In genomic region chr12:109949089-109949488, GRCh38 we compare ENCODE assay signal across 10 cellular contexts. TPM values are rescaled to one million over a fixed set of nuclear protein-coding genes. Genes with fewer than 3 reads are reported as not detected.
A peak's percentile ranks its signal among the peaks of the same experiment; 100 is the strongest.
DNase-seq lines count a peak whose midpoint lies in the region; ATAC-seq lines count a peak whose summit lies in the region.
"Had no signal": no experiment of that assay in that cellular context is flagged by ENCODE, and none has a peak within 500 bp of the region (broad histone marks: within the 10 kb centered on the region; RNA-seq: fewer than 3 reads in every experiment).

No MANE protein-coding gene starts in this region.

- ATAC-seq in Right ventricle myocardium superior (ENCODE audit: poor library complexity) (peak; percentile 68), GM21529 (IDR thresholded peaks at IDR 0.05; ENCODE audit: unreplicated experiment) (no peak)

- H2AFZ ChIP-seq in trophoblast cell (ENCODE audit: insufficient read depth, low read length, poor library complexity) = no peak overlapping the region
- no peak overlapping the region for H2AFZ ChIP-seq in Karpas-422 (ENCODE audit: low read length)

- no peaks in the 10 kb centered on the region for H3K27me3 ChIP-seq in trophoblast cell (ENCODE audit: insufficient read depth, low read length)
- H3K27me3 ChIP-seq in Karpas-422 (ENCODE audit: low read length) = no peaks in the 10 kb centered on the region

- H2AK5ac ChIP-seq in trophoblast cell (ENCODE audit: low read length) = no peak overlapping the region

- DNase-seq in COLO829 (ENCODE audit: low spot score) (peak; percentile 41), SK-N-MC (ENCODE audit: low read depth, low spot score) (no peak), Right ventricle myocardium superior (no peak), trophoblast cell (peak; percentile 56 to 78), Karpas-422 (no peak), HT-29 (ENCODE audit: low spot score) (no peak), NAMALWA (ENCODE audit: low spot score) (no peak)
- DNase-seq: DND-41, NCI-H146 had no signal

- H4K12ac ChIP-seq in trophoblast cell (ENCODE audit: low read depth, low read length) = no peak overlapping the region

- H2BK5ac ChIP-seq in trophoblast cell (ENCODE audit: low read depth, low read length, poor library complexity) = no peak overlapping the region

- H3K4ac ChIP-seq in trophoblast cell (ENCODE audit: low read depth, low read length) = no peak overlapping the region

- H3K79me2 ChIP-seq in trophoblast cell (ENCODE audit: control insufficient read depth, insufficient read depth, low read length, poor library complexity) (no peaks in the 10 kb centered on the region), Karpas-422 (ENCODE audit: low read length) (peaks cover 16% of the 10 kb centered on the region)

- H3K9me3 ChIP-seq in SK-N-MC (ENCODE audit: low read depth, low read length) = no peaks in the 10 kb centered on the region
- peaks cover 1% of the 10 kb centered on the region for H3K9me3 ChIP-seq in trophoblast cell (ENCODE audit: insufficient read depth, low read depth, low read length)
- no peaks in the 10 kb centered on the region for H3K9me3 ChIP-seq in Karpas-422 (ENCODE audit: low read length)

- H4K8ac ChIP-seq in trophoblast cell (ENCODE audit: low read depth, low read length) = no peak overlapping the region

- H4K91ac ChIP-seq in trophoblast cell (ENCODE audit: low read depth, low read length) = no peak overlapping the region

- H3K4me1 ChIP-seq in trophoblast cell (ENCODE audit: control insufficient read depth in 1 of 2, insufficient read depth in 2 of 2, low read length in 2 of 2) = peaks cover 0 to 5% of the 10 kb centered on the region in 2 experiments
- H3K4me1 ChIP-seq in Karpas-422 (ENCODE audit: low read length) = peaks cover 14% of the 10 kb centered on the region

- intact Hi-C loops in Right ventricle myocardium superior (cut with DNase I) = no loop called here

- no peak overlapping the region for H2BK120ac ChIP-seq in trophoblast cell (ENCODE audit: insufficient read depth, low read length, poor library complexity)

- no peak overlapping the region for H3K4me3 ChIP-seq in SK-N-MC
- no peak overlapping the region for H3K4me3 ChIP-seq in trophoblast cell (ENCODE audit: low read depth, low read length)
- no peak overlapping the region for H3K4me3 ChIP-seq in Karpas-422 (ENCODE audit: low read length)

- no peak overlapping the region for H3K14ac ChIP-seq in trophoblast cell (ENCODE audit: low read length)

- H3K36me3 ChIP-seq in SK-N-MC (ENCODE audit: insufficient read depth, low read length) (peaks cover 35% of the 10 kb centered on the region), trophoblast cell (ENCODE audit: control insufficient read depth in 1 of 2, insufficient read depth in 2 of 2, low read length in 2 of 2) (peaks cover 25 to 38% of the 10 kb centered on the region in 2 experiments), Karpas-422 (ENCODE audit: insufficient read depth, low read length) (peaks cover 70% of the 10 kb centered on the region; the same call in 1 of the 2 replicates)

- H3K18ac ChIP-seq in trophoblast cell (ENCODE audit: low read length) = no peak overlapping the region

- H4K20me1 ChIP-seq in Karpas-422 (ENCODE audit: insufficient read depth, low read depth, low read length) = no peaks in the 10 kb centered on the region

- H3K23ac ChIP-seq in trophoblast cell (ENCODE audit: low read length) = no peak overlapping the region

- H3K9me2 ChIP-seq in Karpas-422 (replicated peaks; ENCODE audit: insufficient read depth, low read length) = no peaks in the 10 kb centered on the region

- H3K27ac ChIP-seq in SK-N-MC (peak overlapping the region; percentile 16; the same call in 1 of the 2 replicates), trophoblast cell (ENCODE audit: low read depth, low read length) (no peak overlapping the region), Karpas-422 (ENCODE audit: low read length) (no peak overlapping the region)

- H3K9ac ChIP-seq in SK-N-MC (ENCODE audit: insufficient read length) = no peak overlapping the region
- no peak overlapping the region for H3K9ac ChIP-seq in trophoblast cell (ENCODE audit: low read length)
- H3K9ac ChIP-seq in Karpas-422 (ENCODE audit: low read length) = no peak overlapping the region

- WGBS in trophoblast cell (ENCODE audit: extremely low coverage, insufficient coverage, insufficient read length) = no CpG with 5 or more reads among the region's 1 CpG

- no peaks in the 10 kb centered on the region for H3K79me1 ChIP-seq in trophoblast cell (ENCODE audit: low read length)

- no peak overlapping the region for H3K4me2 ChIP-seq in trophoblast cell (ENCODE audit: low read length)
- no peak overlapping the region for H3K4me2 ChIP-seq in Karpas-422 (ENCODE audit: low read depth, low read length, poor library complexity, severe bottlenecking)

- no peak overlapping the region for H2BK12ac ChIP-seq in trophoblast cell (ENCODE audit: low read length)

RNA-seq across cellular contexts. Expression of gene GIT2, which starts 47.1 kb away (rescaled TPM):
- total RNA-seq in Right ventricle myocardium superior = 41.5 TPM
- polyA plus RNA-seq in trophoblast cell (2013) = 13.6 and 15.0 TPM in 2 replicates
- total RNA-seq in Karpas-422 (2014; rRNA removed; shearing (Covaris generic); ENCODE audit: low replicate concordance) = 76.3 and 81.9 TPM in 2 replicates
- 9.8 and 15.3 TPM in 2 replicates for total RNA-seq in HT-29 (2014; rRNA removed; shearing (Covaris generic))

RNA-seq across cellular contexts. Expression of gene TCHP, which starts 49.0 kb away (rescaled TPM):
- total RNA-seq in Right ventricle myocardium superior = 8.3 TPM
- polyA plus RNA-seq in trophoblast cell (2013) = 5.9 and 6.2 TPM in 2 replicates
- total RNA-seq in Karpas-422 (2014; rRNA removed; shearing (Covaris generic); ENCODE audit: low replicate concordance) = 11.8 and 17.0 TPM in 2 replicates
- 8.8 and 16.7 TPM in 2 replicates for total RNA-seq in HT-29 (2014; rRNA removed; shearing (Covaris generic))

RNA-seq across cellular contexts. Expression of gene ANKRD13A, which starts 50.1 kb away (rescaled TPM):
- 24.7 TPM for total RNA-seq in Right ventricle myocardium superior
- polyA plus RNA-seq in trophoblast cell (2013) = 20.1 TPM in 2 replicates
- 277 and 337 TPM in 2 replicates for total RNA-seq in Karpas-422 (2014; rRNA removed; shearing (Covaris generic); ENCODE audit: low replicate concordance)
- 21.5 and 30.5 TPM in 2 replicates for total RNA-seq in HT-29 (2014; rRNA removed; shearing (Covaris generic))

Comparison
In these comparisons a context has a peak if more than half of its experiments do, and no peak if none do; other contexts are left out.
1. DNase-seq: peak in COLO829 (single experiment) and trophoblast cell (2 of 2); none in SK-N-MC (single experiment), Right ventricle myocardium superior (single experiment), Karpas-422 (single experiment), HT-29 (single experiment) and NAMALWA (single experiment).